11 cellular contexts compared by ENCODE assay signal in the genomic region with DNA sequence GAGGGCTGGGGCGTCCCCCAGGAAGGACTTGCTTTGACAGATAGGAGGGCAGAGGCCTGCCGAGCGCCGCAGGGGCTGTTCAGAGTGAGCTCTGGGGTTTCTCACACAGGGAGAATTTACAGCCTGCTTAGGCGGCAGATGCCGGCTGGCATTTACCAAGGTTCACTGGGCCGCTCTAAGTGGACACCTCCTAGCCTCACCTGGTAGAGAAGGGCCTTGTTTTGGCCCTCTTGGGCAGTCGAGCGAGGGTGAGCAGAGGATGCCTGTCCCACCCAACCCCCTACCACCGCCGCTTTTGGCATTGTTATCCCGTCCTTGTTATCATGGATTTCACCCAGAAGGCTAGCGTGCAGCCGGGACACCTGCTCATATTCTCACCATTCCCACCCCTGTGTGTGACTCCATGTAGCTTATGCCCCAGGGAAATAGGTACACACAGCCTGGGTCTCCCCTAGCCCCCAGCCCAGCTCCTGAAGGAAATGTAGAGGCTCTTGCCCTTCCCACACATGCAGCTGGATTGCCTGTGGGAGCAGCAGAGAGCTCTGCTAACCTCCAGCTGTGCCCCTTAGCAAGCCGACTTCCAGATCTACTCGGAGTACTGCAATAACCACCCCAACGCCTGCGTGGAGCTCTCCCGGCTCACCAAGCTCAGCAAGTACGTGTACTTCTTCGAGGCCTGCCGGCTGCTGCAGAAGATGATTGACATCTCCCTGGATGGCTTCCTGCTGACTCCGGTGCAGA. TPM values are rescaled to one million over a fixed set of nuclear protein-coding genes. Genes with fewer than 3 reads are reported as not detected.
DNase-seq lines count a peak whose midpoint lies in the region; ATAC-seq and TF ChIP-seq lines count a peak whose summit lies in the region.
"Had no signal": no experiment of that assay in that cellular context is flagged by ENCODE, and none has a peak within 500 bp of the region (broad histone marks: within the 10 kb centered on the region; RNA-seq: fewer than 3 reads in every experiment).

No MANE protein-coding gene starts in this region.

- no peaks in the 10 kb centered on the region for H4K20me1 ChIP-seq in SK-N-SH (ENCODE audit: insufficient read depth)

- TF ChIP-seq CTCF in body of pancreas (IDR thresholded peaks at IDR 0.05), result peak in 5 of 7 experiments; percentile 8 to 43 (median 27)
- TF ChIP-seq CTCF in thyroid gland (IDR thresholded peaks at IDR 0.05), result peak in 2 of 6 experiments; percentile 29 to 43
- no peak for TF ChIP-seq CTCF in SK-N-SH (IDR thresholded peaks at IDR 0.05)

- H3K27me3 Mint-ChIP-seq in activated T-helper 1 cell treated with anti-CD3 and anti-CD28 coated beads, Interleukin-12 subunit alpha, Interleukin-12 subunit beta, Interleukin-2, Interleukin-4 antibody, amounts not matched to agents 30 ng/mL and 10 ng/mL and 1 ng/mL, durations not matched to agents 14 hours and 24 hours and 36 hours (ENCODE audit: insufficient read depth), result peaks cover 13% of the 10 kb centered on the region

- H3K36me3 Mint-ChIP-seq in activated T-helper 1 cell treated with anti-CD3 and anti-CD28 coated beads, Interleukin-12 subunit alpha, Interleukin-12 subunit beta, Interleukin-2, Interleukin-4 antibody, amounts not matched to agents 30 ng/mL and 10 ng/mL and 1 ng/mL, durations not matched to agents 14 hours and 24 hours and 36 hours (ENCODE audit: low read depth), result no peaks in the 10 kb centered on the region
- H3K36me3 Mint-ChIP-seq: stimulated activated memory B cell treated with anti-CD40 and anti-IgM and Interleukin-4, amounts not matched to agents 10 μg/mL and 1 μg/mL and 100 μg/mL, for 72 hours had no signal

- DNase-seq in left ventricle myocardium superior, result peak; percentile 26
- DNase-seq in cardiac septum (ENCODE audit: low spot score), result no peak
- DNase-seq in body of pancreas, result peak; percentile 72 to 83 (median 82)
- peak; percentile 15 to 21 for DNase-seq in lung microvascular endothelial cell (ENCODE audit: low read depth in 2 of 2)
- DNase-seq in thyroid gland, result peak; percentile 72 to 84
- DNase-seq in activated T-helper 1 cell treated with anti-CD3 and anti-CD28 coated beads, Interleukin-12 subunit alpha, Interleukin-12 subunit beta, Interleukin-2, Interleukin-4 antibody, amounts not matched to agents 30 ng/mL and 10 ng/mL and 1 ng/mL, durations not matched to agents 14 hours and 24 hours and 36 hours (ENCODE audit: low spot score), result no peak
- no peak for DNase-seq in SK-N-SH
- DNase-seq: NCI-H1105 treated with DMSO at 0.1 percent for 48 hours, small intestine had no signal

- no peaks in the 10 kb centered on the region for H3F3A ChIP-seq in SK-N-SH (replicated peaks; ENCODE audit: insufficient read depth)

- intact Hi-C loops in left ventricle myocardium superior (cut with micrococcal nuclease), result no loop called here
- intact Hi-C loops in cardiac septum (cut with DNase I), result no loop called here
- intact Hi-C loops in body of pancreas (cut with DNase I), result no loop called here
- intact Hi-C loops in thyroid gland (cut with DNase I), result no loop called here
- intact Hi-C loops in activated T-helper 1 cell treated with anti-CD3 and anti-CD28 coated beads, Interleukin-12 subunit alpha, Interleukin-12 subunit beta, Interleukin-2, Interleukin-4 antibody, amounts not matched to agents 30 ng/mL and 10 ng/mL and 1 ng/mL, durations not matched to agents 14 hours and 24 hours and 36 hours (cut with micrococcal nuclease), result no loop called here

- no peak for TF ChIP-seq EP300 in SK-N-SH (IDR thresholded peaks at IDR 0.05; ENCODE audit: borderline replicate concordance in 1 of 2, low read depth in 1 of 2, low read length in 1 of 2)

- no peak overlapping the region for H3K4me2 ChIP-seq in SK-N-SH

- H3K27ac ChIP-seq in body of pancreas (peak overlapping the region; percentile 75 to 80 (median 78)), thyroid gland (peak overlapping the region in 1 of 3 donors; percentile 63), SK-N-SH (ENCODE audit: low read depth in 2 of 2, low read length in 1 of 2) (no peak overlapping the region; a peak in 1 of 4 replicates)

- no peak for TF ChIP-seq RAD21 in SK-N-SH (IDR thresholded peaks at IDR 0.05; ENCODE audit: low read length)

- H3K4me1 ChIP-seq in body of pancreas (peaks cover 29% of the 10 kb centered on the region), thyroid gland (peaks cover 9 to 69% of the 10 kb centered on the region in 2 donors), SK-N-SH (ENCODE audit: control insufficient read depth in 1 of 2, insufficient read depth in 2 of 2, low read depth in 1 of 2, low read length in 1 of 2) (peaks cover 0 to 36% of the 10 kb centered on the region in 2 experiments; a peak in 1 of 4 replicates)

- H3K4me1 Mint-ChIP-seq in activated T-helper 1 cell treated with anti-CD3 and anti-CD28 coated beads, Interleukin-12 subunit alpha, Interleukin-12 subunit beta, Interleukin-2, Interleukin-4 antibody, amounts not matched to agents 30 ng/mL and 10 ng/mL and 1 ng/mL, durations not matched to agents 14 hours and 24 hours and 36 hours (ENCODE audit: low read depth), result peaks cover 18% of the 10 kb centered on the region

- TF ChIP-seq POLR2A in body of pancreas (IDR thresholded peaks at IDR 0.05) (peak in 1 of 3 donors; percentile 50), thyroid gland (IDR thresholded peaks at IDR 0.05) (no peak)

- POLR2A ChIA-PET in SK-N-SH (lab: Yijun Ruan, JAX), result no interaction called here

- no peaks in the 10 kb centered on the region for H3K79me2 ChIP-seq in SK-N-SH (ENCODE audit: insufficient read depth)

- no peak overlapping the region for H2AFZ ChIP-seq in SK-N-SH (ENCODE audit: low read depth)

- no peak overlapping the region for H3K4me3 Mint-ChIP-seq in activated T-helper 1 cell treated with anti-CD3 and anti-CD28 coated beads, Interleukin-12 subunit alpha, Interleukin-12 subunit beta, Interleukin-2, Interleukin-4 antibody, amounts not matched to agents 30 ng/mL and 10 ng/mL and 1 ng/mL, durations not matched to agents 14 hours and 24 hours and 36 hours
- H3K4me3 Mint-ChIP-seq: stimulated activated memory B cell treated with anti-CD40 and anti-IgM and Interleukin-4, amounts not matched to agents 10 μg/mL and 1 μg/mL and 100 μg/mL, for 72 hours had no signal

- H3K9me3 ChIP-seq in body of pancreas, result no peaks in the 10 kb centered on the region
- H3K9me3 ChIP-seq in thyroid gland, result no peaks in the 10 kb centered on the region
- H3K9me3 ChIP-seq in SK-N-SH, result no peaks in the 10 kb centered on the region

- no peaks in the 10 kb centered on the region for H3K9me2 ChIP-seq in SK-N-SH

- no peaks in the 10 kb centered on the region for H3K36me3 ChIP-seq in body of pancreas (replicated peaks in 1 of 2; ENCODE audit: insufficient read depth in 1 of 2, low read depth in 2 of 2)
- no peaks in the 10 kb centered on the region for H3K36me3 ChIP-seq in thyroid gland
- peaks cover 0 to under 1% of the 10 kb centered on the region in 2 experiments for H3K36me3 ChIP-seq in SK-N-SH (replicated peaks in 1 of 2; ENCODE audit: control insufficient read depth in 1 of 2, insufficient read depth in 2 of 2, low read length in 1 of 2)

- H3K9me3 Mint-ChIP-seq in activated T-helper 1 cell treated with anti-CD3 and anti-CD28 coated beads, Interleukin-12 subunit alpha, Interleukin-12 subunit beta, Interleukin-2, Interleukin-4 antibody, amounts not matched to agents 30 ng/mL and 10 ng/mL and 1 ng/mL, durations not matched to agents 14 hours and 24 hours and 36 hours, result no peaks in the 10 kb centered on the region
- H3K9me3 Mint-ChIP-seq: stimulated activated memory B cell treated with anti-CD40 and anti-IgM and Interleukin-4, amounts not matched to agents 10 μg/mL and 1 μg/mL and 100 μg/mL, for 72 hours had no signal

- H3K27ac Mint-ChIP-seq in activated T-helper 1 cell treated with anti-CD3 and anti-CD28 coated beads, Interleukin-12 subunit alpha, Interleukin-12 subunit beta, Interleukin-2, Interleukin-4 antibody, amounts not matched to agents 30 ng/mL and 10 ng/mL and 1 ng/mL, durations not matched to agents 14 hours and 24 hours and 36 hours, result no peak overlapping the region
- H3K27ac Mint-ChIP-seq: stimulated activated memory B cell treated with anti-CD40 and anti-IgM and Interleukin-4, amounts not matched to agents 10 μg/mL and 1 μg/mL and 100 μg/mL, for 72 hours had no signal

- no peak overlapping the region for H3K9ac ChIP-seq in SK-N-SH

- ATAC-seq in left ventricle myocardium superior, result no peak
- ATAC-seq in body of pancreas, result peak; percentile 83
- no peak for ATAC-seq in GM21717 (IDR thresholded peaks at IDR 0.05; ENCODE audit: unreplicated experiment)
- ATAC-seq: stimulated activated memory B cell treated with anti-CD40 and anti-IgM and Interleukin-4, amounts not matched to agents 10 μg/mL and 1 μg/mL and 100 μg/mL, for 72 hours had no signal

- WGBS in body of pancreas, 2 donors, result 13 to 22% methylated on average over 13 to 23 of the region's 23 CpGs
- WGBS in thyroid gland, 2 donors, result 50 to 60% methylated on average over 17 to 22 of the region's 23 CpGs
- WGBS in SK-N-SH (ENCODE audit: low lambda C conversion rate), result 88% methylated on average over 19 of the region's 23 CpGs

- CTCF ChIA-PET in SK-N-SH (lab: Yijun Ruan, JAX), result interaction anchor here (0.8 to 1.1 kb wide), 2 partner anchors 9 to 452 kb away, joined by 3 to 4 read pairs; no protein-coding TSS in a partner anchor

- no peak overlapping the region for H3K4me3 ChIP-seq in body of pancreas
- H3K4me3 ChIP-seq in thyroid gland (replicated peaks in 1 of 3), result no peak overlapping the region
- H3K4me3 ChIP-seq in SK-N-SH (ENCODE audit: low read depth in 2 of 2, low read length in 1 of 2), result no peak overlapping the region

- H3K27me3 ChIP-seq in body of pancreas, result no peaks in the 10 kb centered on the region
- H3K27me3 ChIP-seq in thyroid gland, result no peaks in the 10 kb centered on the region
- no peaks in the 10 kb centered on the region for H3K27me3 ChIP-seq in SK-N-SH (ENCODE audit: insufficient read depth)

TF ChIP-seq in SK-N-SH, 30 proteins besides CTCF, POLR2A, EP300 and RAD21 (continues in another document):
- TF ChIP-seq MXI1 (IDR thresholded peaks at IDR 0.05; ENCODE audit: low read depth, low read length) (no peak), RCOR1 (IDR thresholded peaks at IDR 0.05; ENCODE audit: low read length) (no peak), SMC3 (IDR thresholded peaks at IDR 0.05; ENCODE audit: low read depth, low read length) (no peak), GATA2 (CRISPR knock-in tag; IDR thresholded peaks at IDR 0.05) (no peak), EZH2phosphoT487 (IDR thresholded peaks at IDR 0.05; ENCODE audit: borderline replicate concordance, low read depth) (no peak)

RNA-seq across cellular contexts. Expression of gene FAM168B, which starts 52.4 kb away (rescaled TPM):
- 96.1 TPM for total RNA-seq in left ventricle myocardium superior
- total RNA-seq in cardiac septum, result 90.3 TPM
- total RNA-seq in body of pancreas, result 10 to 100 TPM; 39.7 to 56.7 TPM
- total RNA-seq in lung microvascular endothelial cell, result 71.0 and 81.2 TPM in 2 replicates
- 100 to 1,000 TPM; 110 to 156 (median 146) TPM for total RNA-seq in thyroid gland
- total RNA-seq in activated T-helper 1 cell treated with anti-CD3 and anti-CD28 coated beads, Interleukin-12 subunit alpha, Interleukin-12 subunit beta, Interleukin-2, Interleukin-4 antibody, amounts not matched to agents 30 ng/mL and 10 ng/mL and 1 ng/mL, durations not matched to agents 14 hours and 24 hours and 36 hours, result 79.0 and 79.1 TPM in 2 replicates
- polyA plus RNA-seq in SK-N-SH (2012; rRNA removed), result 72.7 and 84.9 TPM in 2 replicates
- polyA plus RNA-seq in SK-N-SH (2012; cell fraction: cytosol; rRNA removed), result 57.6 and 77.8 TPM in 2 replicates
- polyA plus RNA-seq in SK-N-SH (2012; cell fraction: nucleus; rRNA removed), result 57.2 and 78.1 TPM in 2 replicates

Comparison
In these comparisons a context has a peak if more than half of its experiments do, and no peak if none do; other contexts are left out.
1. DNase-seq: peak in left ventricle myocardium superior (single experiment), body of pancreas (4 of 4), lung microvascular endothelial cell (2 of 2) and thyroid gland (2 of 2); none in cardiac septum (single experiment), activated T-helper 1 cell treated with anti-CD3 and anti-CD28 coated beads, Interleukin-12 subunit alpha, Interleukin-12 subunit beta, Interleukin-2, Interleukin-4 antibody, amounts not matched to agents 30 ng/mL and 10 ng/mL and 1 ng/mL, durations not matched to agents 14 hours and 24 hours and 36 hours (single experiment) and SK-N-SH (single experiment).
2. H3K27ac ChIP-seq: peak in body of pancreas (4 of 4); none in SK-N-SH (0 of 2).